9 cellular contexts compared by ENCODE assay signal in genomic region chr12:129911437-129912049, GRCh38. TPM values are rescaled to one million over a fixed set of nuclear protein-coding genes. Genes with fewer than 3 reads are reported as not detected.
A peak's percentile ranks its signal among the peaks of the same experiment; 100 is the strongest.
DNase-seq lines count a peak whose midpoint lies in the region; ATAC-seq and TF ChIP-seq lines count a peak whose summit lies in the region.
"Had no signal": no experiment of that assay in that cellular context is flagged by ENCODE, and none has a peak within 500 bp of the region (broad histone marks: within the 10 kb centered on the region; RNA-seq: fewer than 3 reads in every experiment).

No MANE protein-coding gene starts in this region.

- no peak overlapping the region for H3K27ac Mint-ChIP-seq in nephron progenitor cell

- H3K36me3 ChIP-seq in OCI-LY7 (ENCODE audit: insufficient read depth, low read length) (no peaks in the 10 kb centered on the region), aorta (ENCODE audit: control insufficient read depth in 1 of 2, insufficient read depth in 2 of 2, low read length in 1 of 2) (no peaks in the 10 kb centered on the region)

- no peaks in the 10 kb centered on the region for H3K79me2 ChIP-seq in OCI-LY7 (ENCODE audit: insufficient read depth, low read depth, low read length)

- no TSS peak for BruUV-seq in OCI-LY7 (replicated peaks; lab: Mats Ljungman, UMichigan)

- ATAC-seq in GM19372 (IDR thresholded peaks at IDR 0.05; ENCODE audit: low read depth, unreplicated experiment) (peak; percentile 65), aorta (ENCODE audit: low FRiP score) (no peak)

- no peak overlapping the region for H3K4me3 Mint-ChIP-seq in nephron progenitor cell

- H3K9me3 Mint-ChIP-seq in nephron progenitor cell: no peaks in the 10 kb centered on the region

- 6% methylated on average over 8 of the region's 8 CpGs for WGBS in aorta, 2 donors

- no peaks in the 10 kb centered on the region for H4K20me1 ChIP-seq in OCI-LY7 (ENCODE audit: insufficient read depth, low read length)

- no peak overlapping the region for H2AFZ ChIP-seq in OCI-LY7 (ENCODE audit: low read length)

- DNase-seq in DMS79 (lab: John Stamatoyannopoulos, UW): peak; percentile 8
- DNase-seq in OCI-LY7 (ENCODE audit: low spot score): peak; percentile 49
- no peak for DNase-seq in epithelial cell of proximal tubule (ENCODE audit: low read depth)
- DNase-seq in nephron progenitor cell: peak; percentile 71
- no peak for DNase-seq in aorta
- no peak for DNase-seq in T1000 (lab: John Stamatoyannopoulos, UW)

- POLR2A ChIA-PET in OCI-LY7 (lab: Charles Lee): no interaction called here

- H3K27me3 Mint-ChIP-seq in nephron progenitor cell (ENCODE audit: low read depth, poor library complexity): peaks cover 69% of the 10 kb centered on the region

- H3K4me2 ChIP-seq in OCI-LY7 (ENCODE audit: low read length): no peak overlapping the region

- no peaks in the 10 kb centered on the region for H3K9me2 ChIP-seq in OCI-LY7 (ENCODE audit: insufficient read depth, low read length)

- H3K4me3 ChIP-seq in OCI-LY7 (ENCODE audit: low read depth, low read length, poor library complexity, severe bottlenecking) (no peak overlapping the region), epithelial cell of proximal tubule (ENCODE audit: low read depth, low read length) (no peak overlapping the region), aorta (ENCODE audit: low read length in 2 of 2) (no peak overlapping the region)

- TF ChIP-seq EP300 in Ishikawa (IDR thresholded peaks at IDR 0.05; ENCODE audit: borderline replicate concordance): no peak

- H3K9me3 ChIP-seq in OCI-LY7 (ENCODE audit: low read length): no peaks in the 10 kb centered on the region
- no peaks in the 10 kb centered on the region for H3K9me3 ChIP-seq in aorta (ENCODE audit: control insufficient read depth, low read length)

- no peaks in the 10 kb centered on the region for H3K36me3 Mint-ChIP-seq in nephron progenitor cell (ENCODE audit: low read depth)

- TF ChIP-seq CTCF in OCI-LY7 (conservative IDR thresholded peaks at IDR 0.05; ENCODE audit: low read length) (peak; percentile 83), epithelial cell of proximal tubule (conservative IDR thresholded peaks at IDR 0.05; ENCODE audit: low read depth, low read length) (peak; percentile 75), nephron progenitor cell (IDR thresholded peaks at IDR 0.05) (peak; percentile 95)

- TF ChIP-seq RAD21 in Ishikawa (IDR thresholded peaks at IDR 0.05; ENCODE audit: low read depth): peak; percentile 80

- CTCF ChIA-PET in OCI-LY7 (lab: Charles Lee; ENCODE audit: unreplicated experiment): no interaction called here

- no peak overlapping the region for H3K27ac ChIP-seq in OCI-LY7 (ENCODE audit: low read depth, low read length, poor library complexity, severe bottlenecking)
- H3K27ac ChIP-seq in aorta (ENCODE audit: low read depth in 1 of 2, low read length in 2 of 2): no peak overlapping the region

- H3K4me1 Mint-ChIP-seq in nephron progenitor cell: peaks cover 32% of the 10 kb centered on the region

- H3K4me1 ChIP-seq in OCI-LY7 (ENCODE audit: insufficient read depth, low read length, poor library complexity, severe bottlenecking): no peaks in the 10 kb centered on the region
- no peaks in the 10 kb centered on the region for H3K4me1 ChIP-seq in aorta (ENCODE audit: control insufficient read depth in 1 of 2, insufficient read depth in 2 of 2, low read length in 2 of 2)

- intact Hi-C loops in OCI-LY7 (cut with micrococcal nuclease; ENCODE audit: unreplicated experiment): loop anchor here (2.0 to 10.0 kb wide), 3 partner anchors 944 to 1381 kb away; no protein-coding TSS in a partner anchor
- intact Hi-C loops in aorta (cut with DNase I): no loop called here

- H3K27me3 ChIP-seq in aorta (ENCODE audit: control insufficient read depth in 1 of 2, insufficient read depth in 2 of 2, low read length in 1 of 2): no peaks in the 10 kb centered on the region

TF ChIP-seq in Ishikawa, 13 proteins besides CTCF, POLR2A, EP300 and RAD21:
- TF ChIP-seq TAF1 (IDR thresholded peaks at IDR 0.05; ENCODE audit: low read depth) (no peak), NFIC (IDR thresholded peaks at IDR 0.05) (no peak), ZBTB7A (IDR thresholded peaks at IDR 0.05; ENCODE audit: low read depth) (no peak), CEBPB (IDR thresholded peaks at IDR 0.05) (no peak), TCF12 (IDR thresholded peaks at IDR 0.05; ENCODE audit: low read depth) (no peak), CREB1 (IDR thresholded peaks at IDR 0.05; ENCODE audit: low read depth) (no peak)
- TF ChIP-seq, protein P1, sequence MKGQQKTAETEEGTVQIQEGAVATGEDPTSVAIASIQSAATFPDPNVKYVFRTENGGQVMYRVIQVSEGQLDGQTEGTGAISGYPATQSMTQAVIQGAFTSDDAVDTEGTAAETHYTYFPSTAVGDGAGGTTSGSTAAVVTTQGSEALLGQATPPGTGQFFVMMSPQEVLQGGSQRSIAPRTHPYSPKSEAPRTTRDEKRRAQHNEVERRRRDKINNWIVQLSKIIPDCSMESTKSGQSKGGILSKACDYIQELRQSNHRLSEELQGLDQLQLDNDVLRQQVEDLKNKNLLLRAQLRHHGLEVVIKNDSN (IDR thresholded peaks at IDR 0.05): no peak
- TF ChIP-seq, protein P2, sequence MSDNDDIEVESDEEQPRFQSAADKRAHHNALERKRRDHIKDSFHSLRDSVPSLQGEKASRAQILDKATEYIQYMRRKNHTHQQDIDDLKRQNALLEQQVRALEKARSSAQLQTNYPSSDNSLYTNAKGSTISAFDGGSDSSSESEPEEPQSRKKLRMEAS (IDR thresholded peaks at IDR 0.05): no peak

RNA-seq across cellular contexts. Expression of gene TMEM132D, which starts 7.7 kb away (rescaled TPM):
- total RNA-seq in OCI-LY7 (2014; rRNA removed; shearing (Covaris generic)): not detected in 2 replicates
- total RNA-seq in OCI-LY7 (2022) (not detected in 2 replicates), epithelial cell of proximal tubule (0.06 and 0.22 TPM in 2 replicates), aorta (not detected)
- not detected for polyA plus RNA-seq in aorta
- total RNA-seq: T-helper 2 cell treated with Interferon-gamma antibody and Interleukin-4, amounts not matched to agents 100 ng/mL and 5 ng/mL, for 36 hours had no signal

Comparison
In these comparisons a context has a peak if more than half of its experiments do, and no peak if none do; other contexts are left out.
1. DNase-seq: peak in DMS79 (single experiment), OCI-LY7 (single experiment) and nephron progenitor cell (single experiment); none in epithelial cell of proximal tubule (single experiment), aorta (0 of 2) and T1000 (single experiment).
2. Peak in every context shown above with its lines, with median percentiles within 50 percentile points of each other: CTCF ChIP-seq.